ENCODE assay signal across 8 cellular contexts in genomic region chrX:154373340-154374306, GRCh38. TPM values are rescaled to one million over a fixed set of nuclear protein-coding genes. Genes with fewer than 3 reads are reported as not detected.
A peak's percentile ranks its signal among the peaks of the same experiment; 100 is the strongest.
DNase-seq lines count a peak whose midpoint lies in the region; ATAC-seq, FAIRE-seq and TF ChIP-seq lines count a peak whose summit lies in the region.

No MANE protein-coding gene starts in this region.

- no peaks in the 10 kb centered on the region for H4K20me1 ChIP-seq in keratinocyte (ENCODE audit: control insufficient read depth, extremely low read depth, insufficient read depth, low read length)

- no peaks in the 10 kb centered on the region for H3K9me1 ChIP-seq in keratinocyte (ENCODE audit: control insufficient read depth, extremely low read depth, insufficient read depth, low read length)

- TF ChIP-seq CTCF in CD4-positive, alpha-beta T cell (IDR thresholded peaks at IDR 0.05), result peak; percentile 45
- TF ChIP-seq CTCF in bronchial epithelial cell (IDR thresholded peaks at IDR 0.05; ENCODE audit: insufficient read depth, low read length, severe bottlenecking) (peak; percentile 72), keratinocyte (optimal IDR thresholded peaks at IDR 0.05 in 1 of 3, IDR thresholded peaks at IDR 0.05 in 1 of 3, conservative IDR thresholded peaks at IDR 0.05 in 1 of 3; ENCODE audit: extremely low read depth in 1 of 3, insufficient read depth in 2 of 3, low read length in 3 of 3) (peak in 2 of 3 experiments; percentile 56 to 78), spleen (IDR thresholded peaks at IDR 0.05 in 8 of 11, conservative IDR thresholded peaks at IDR 0.05 in 3 of 11) (peak in 10 of 11 experiments; percentile 4 to 67 (median 49))

- H3K9me3 ChIP-seq in CD4-positive, alpha-beta T cell (ENCODE audit: control insufficient read depth, low read length), result no peaks in the 10 kb centered on the region
- H3K9me3 ChIP-seq in HAP-1, result no peaks in the 10 kb centered on the region
- peaks cover 2% of the 10 kb centered on the region for H3K9me3 ChIP-seq in keratinocyte (ENCODE audit: control insufficient read depth, low read depth, low read length)
- H3K9me3 ChIP-seq in spleen, result peaks cover 0 to 2% (median 0%) of the 10 kb centered on the region in 8 donors

- peak overlapping the region; percentile 71 for H3K27ac Mint-ChIP-seq in CD4-positive, alpha-beta T cell

- DNase-seq in CD4-positive, alpha-beta T cell, result peak in 1 of 10 experiments; percentile 25
- DNase-seq in HAP-1 (ENCODE audit: low spot score in 2 of 2), result peak; percentile 95 to 97
- DNase-seq in NCI-H526 treated with DMSO at 0.1 percent for 48 hours (lab: John Stamatoyannopoulos, UW), result peak; percentile 87
- DNase-seq in bronchial epithelial cell (ENCODE audit: low read depth), result peak; percentile 75
- DNase-seq in keratinocyte (ENCODE audit: low read depth, low spot score), result peak; percentile 45
- no peak for DNase-seq in spleen
- DNase-seq in stimulated activated CD4-positive, alpha-beta T cell treated with anti-CD3 and anti-CD28 coated beads, Interleukin-12 subunit alpha, Interleukin-12 subunit beta, amount 100 ng/mL, for 4 hours, result no peak

- dilution Hi-C loops in keratinocyte (cut with MboI; ENCODE audit: extremely low pct_ligation_motif_present, low sequenced_read_pairs), result no loop called here

- POLR2A ChIA-PET in CD4-positive, alpha-beta T cell (lab: Charles Lee), result interaction anchor here (0.6 to 2.1 kb wide), 6 partner anchors 8 to 143 kb away, joined by 3 to 8 read pairs (median 4); partner anchors contain the start of genes RPL10 and SLC10A3

- CTCF ChIA-PET in CD4-positive, alpha-beta T cell (lab: Charles Lee), result interaction anchor here (0.7 to 2.1 kb wide), 4 partner anchors 26 to 161 kb away, joined by 3 to 7 read pairs (median 3); partner anchors contain the start of genes ATP6AP1 and SLC10A3

- H3K27ac ChIP-seq in CD4-positive, alpha-beta T cell (ENCODE audit: low read depth, low read length), result no peak overlapping the region
- H3K27ac ChIP-seq in keratinocyte (ENCODE audit: control insufficient read depth, insufficient read depth, low read length), result peak overlapping the region; percentile 36
- peak overlapping the region in 7 of 8 donors; percentile 49 to 94 (median 67) for H3K27ac ChIP-seq in spleen

- 14 to 53% (median 29%) methylated on average over 21 to 23 of the region's 23 CpGs; no CpG with 5 or more reads in 1 of the 5 donors for WGBS in spleen, 5 donors

- peaks cover 17% of the 10 kb centered on the region for H3K79me2 ChIP-seq in keratinocyte (ENCODE audit: control insufficient read depth, insufficient read depth, low read length)

- peak overlapping the region; percentile 46 for H3K9ac ChIP-seq in keratinocyte (ENCODE audit: control insufficient read depth, extremely low read depth, insufficient read depth, low read length)

- intact Hi-C loops in CD4-positive, alpha-beta T cell (cut with DNase I, micrococcal nuclease), result loop anchor here (2.0 to 10.0 kb wide), 4 partner anchors 46 to 359 kb away; partner anchors contain the start of genes IRAK1 (in 1 of the 2) and MECP2 (in 1 of the 2)
- intact Hi-C loops in spleen (cut with DNase I; ENCODE audit: low total_unique reads), result no loop called here

- H3K36me3 ChIP-seq in HAP-1 (replicated peaks) (peaks cover 21% of the 10 kb centered on the region), bronchial epithelial cell (ENCODE audit: control insufficient read depth, insufficient read depth, low read length) (no peaks in the 10 kb centered on the region), keratinocyte (ENCODE audit: control insufficient read depth in 2 of 2, extremely low read depth in 1 of 2, insufficient read depth in 2 of 2, low read length in 2 of 2) (peaks cover 0 to 2% of the 10 kb centered on the region in 2 experiments), spleen (no peaks in the 10 kb centered on the region)

- in situ Hi-C loops in HAP-1 (cut with MboI; ENCODE audit: low sequenced_read_pairs), result loop anchor here (25.0 kb wide), 1 partner anchor 164 kb away; the partner anchor contains the start of genes G6PD and IKBKG

- H3K4me1 ChIP-seq in HAP-1 (peaks cover 39% of the 10 kb centered on the region), keratinocyte (ENCODE audit: control insufficient read depth, extremely low read depth, insufficient read depth, low read length) (peaks cover 27% of the 10 kb centered on the region), spleen (peaks cover 15 to 69% (median 43%) of the 10 kb centered on the region in 6 donors)

- no peaks in the 10 kb centered on the region for H3K27me3 Mint-ChIP-seq in CD4-positive, alpha-beta T cell

- H3K9me3 Mint-ChIP-seq in CD4-positive, alpha-beta T cell, result no peaks in the 10 kb centered on the region

- peak overlapping the region; percentile 77 for H3K4me2 ChIP-seq in keratinocyte (ENCODE audit: control insufficient read depth, extremely low read depth, insufficient read depth, low read depth, low read length)

- no peak overlapping the region for H2AFZ ChIP-seq in keratinocyte (ENCODE audit: control insufficient read depth, low read length)

- peaks cover 13% of the 10 kb centered on the region for H3K4me1 Mint-ChIP-seq in CD4-positive, alpha-beta T cell (ENCODE audit: low read depth)

- FAIRE-seq in bronchial epithelial cell (lab: Jason Lieb, UNC) (peak; percentile 50), keratinocyte (lab: Jason Lieb, UNC) (no peak)

- no peaks in the 10 kb centered on the region for H3K27me3 ChIP-seq in CD4-positive, alpha-beta T cell (ENCODE audit: control insufficient read depth, insufficient read depth, low read length)
- H3K27me3 ChIP-seq in HAP-1 (ENCODE audit: low read depth) (no peaks in the 10 kb centered on the region), bronchial epithelial cell (ENCODE audit: control insufficient read depth, insufficient read depth, low read length) (no peaks in the 10 kb centered on the region), keratinocyte (ENCODE audit: control insufficient read depth, extremely low read depth, insufficient read depth, low read length) (no peaks in the 10 kb centered on the region), spleen (replicated peaks in 1 of 7) (no peaks in the 10 kb centered on the region)

- no peak for ATAC-seq in CD4-positive, alpha-beta T cell (ENCODE audit: poor library complexity)
- no peak for ATAC-seq in HG03439 (IDR thresholded peaks at IDR 0.05; ENCODE audit: unreplicated experiment)

- peak overlapping the region; percentile 35 for H3K4me3 ChIP-seq in HAP-1
- peak overlapping the region; percentile 46 for H3K4me3 ChIP-seq in bronchial epithelial cell (ENCODE audit: low read depth, low read length)
- H3K4me3 ChIP-seq in keratinocyte (ENCODE audit: control insufficient read depth in 2 of 3, extremely low read depth in 1 of 3, insufficient read depth in 2 of 3, low read depth in 1 of 3, low read length in 3 of 3), result peak overlapping the region; percentile 6 to 56 (median 27)
- peak overlapping the region; percentile 7 to 91 (median 30) for H3K4me3 ChIP-seq in spleen

- H3K36me3 Mint-ChIP-seq in CD4-positive, alpha-beta T cell (ENCODE audit: low read depth), result peaks cover 14% of the 10 kb centered on the region

- no peak for TF ChIP-seq POLR2A in spleen (IDR thresholded peaks at IDR 0.05)

- peak overlapping the region; percentile 83 for H3K4me3 Mint-ChIP-seq in CD4-positive, alpha-beta T cell

RNA-seq across cellular contexts. Expression of gene FLNA, which starts 0.8 kb away (rescaled TPM):
- 1,000 to 10,000 TPM; 1,012 to 1,022 TPM for total RNA-seq in CD4-positive, alpha-beta T cell
- 676 and 858 TPM in 2 replicates for total RNA-seq in bronchial epithelial cell
- 245 to 536 TPM (median 343 TPM) in 3 replicates for polyA plus RNA-seq in keratinocyte
- polyA plus RNA-seq in keratinocyte (2011; ENCODE audit: low read depth), result 485 TPM
- polyA plus RNA-seq in keratinocyte (2011; cell fraction: cytosol; rRNA removed), result 280 and 468 TPM in 2 replicates
- 1,141 and 1,630 TPM in 2 replicates for polyA plus RNA-seq in keratinocyte (2011; cell fraction: nucleus; rRNA removed)
- 394 and 1,275 TPM in 2 replicates for polyA plus RNA-seq in keratinocyte (2012; ENCODE audit: low replicate concordance)
- 1,978 to 4,803 TPM (median 1,982 TPM) in 3 replicates for polyA minus RNA-seq in keratinocyte
- polyA minus RNA-seq in keratinocyte (2011; cell fraction: cytosol; rRNA and poly(A)+ RNA removed), result 2,589 TPM
- polyA minus RNA-seq in keratinocyte (2011; cell fraction: nucleus; rRNA and poly(A)+ RNA removed), result 2,257 and 2,338 TPM in 2 replicates
- total RNA-seq in spleen, result 1,000 to 10,000 TPM in 1 of 7 donors, 100 to 1,000 TPM in 6; 401 to 1,447 (median 668) TPM
- polyA plus RNA-seq in spleen, result 100 to 1,000 TPM; 259 to 548 (median 322) TPM

RNA-seq across cellular contexts. Expression of gene EMD, which starts 5.5 kb away (rescaled TPM):
- total RNA-seq in CD4-positive, alpha-beta T cell, result 100 to 1,000 TPM; 164 to 178 TPM
- total RNA-seq in bronchial epithelial cell (16.1 and 27.3 TPM in 2 replicates), spleen (10 to 100 TPM; 29.8 to 56.3 (median 49.9) TPM)
- polyA plus RNA-seq in keratinocyte (32.7 to 65.5 TPM (median 36.9 TPM) in 3 replicates), spleen (10 to 100 TPM; 77.8 to 83.1 (median 78.9) TPM)
- 79.2 TPM for polyA plus RNA-seq in keratinocyte (2011; ENCODE audit: low read depth)
- 47.2 and 58.9 TPM in 2 replicates for polyA plus RNA-seq in keratinocyte (2011; cell fraction: cytosol; rRNA removed)
- polyA plus RNA-seq in keratinocyte (2011; cell fraction: nucleus; rRNA removed), result 33.4 and 47.2 TPM in 2 replicates
- 56.8 and 66.0 TPM in 2 replicates for polyA plus RNA-seq in keratinocyte (2012; ENCODE audit: low replicate concordance)
- 34.3 to 75.7 TPM (median 42.5 TPM) in 3 replicates for polyA minus RNA-seq in keratinocyte
- 49.1 TPM for polyA minus RNA-seq in keratinocyte (2011; cell fraction: cytosol; rRNA and poly(A)+ RNA removed)
- polyA minus RNA-seq in keratinocyte (2011; cell fraction: nucleus; rRNA and poly(A)+ RNA removed), result 7.7 and 12.9 TPM in 2 replicates

RNA-seq across cellular contexts. Expression of gene RPL10, which starts 24.6 kb away (rescaled TPM):
- total RNA-seq in CD4-positive, alpha-beta T cell, result 1,000 to 10,000 TPM; 5,036 to 5,204 TPM
- total RNA-seq in bronchial epithelial cell, result 2,240 and 6,023 TPM in 2 replicates
- 2,926 to 3,552 TPM (median 3,414 TPM) in 3 replicates for polyA plus RNA-seq in keratinocyte
- 352 TPM for polyA plus RNA-seq in keratinocyte (2011; ENCODE audit: low read depth)
- polyA plus RNA-seq in keratinocyte (2011; cell fraction: cytosol; rRNA removed), result 2,144 and 3,499 TPM in 2 replicates
- 867 and 1,022 TPM in 2 replicates for polyA plus RNA-seq in keratinocyte (2011; cell fraction: nucleus; rRNA removed)
- polyA plus RNA-seq in keratinocyte (2012; ENCODE audit: low replicate concordance), result 3,096 and 4,173 TPM in 2 replicates
- 1,111 to 1,756 TPM (median 1,179 TPM) in 3 replicates for polyA minus RNA-seq in keratinocyte
- polyA minus RNA-seq in keratinocyte (2011; cell fraction: cytosol; rRNA and poly(A)+ RNA removed), result 1,700 TPM
- 302 and 306 TPM in 2 replicates for polyA minus RNA-seq in keratinocyte (2011; cell fraction: nucleus; rRNA and poly(A)+ RNA removed)
- total RNA-seq in spleen, result 1,000 to 10,000 TPM; 2,711 to 4,089 (median 3,238) TPM
- polyA plus RNA-seq in spleen, result 1,000 to 10,000 TPM; 6,919 to 9,324 (median 8,870) TPM

RNA-seq across cellular contexts. Expression of gene DNASE1L1, which starts 35.4 kb away (rescaled TPM):
- total RNA-seq in CD4-positive, alpha-beta T cell, result 10 to 100 TPM; 16.0 to 18.4 TPM
- total RNA-seq in bronchial epithelial cell, result 38.7 and 70.7 TPM in 2 replicates
- 16.7 to 37.6 TPM (median 17.1 TPM) in 3 replicates for polyA plus RNA-seq in keratinocyte
- 3.3 TPM for polyA plus RNA-seq in keratinocyte (2011; ENCODE audit: low read depth)
- polyA plus RNA-seq in keratinocyte (2011; cell fraction: cytosol; rRNA removed), result 17.5 and 29.0 TPM in 2 replicates
- polyA plus RNA-seq in keratinocyte (2011; cell fraction: nucleus; rRNA removed), result 26.2 and 31.3 TPM in 2 replicates
- polyA plus RNA-seq in keratinocyte (2012; ENCODE audit: low replicate concordance), result 16.0 and 24.6 TPM in 2 replicates
- 19.7 to 50.7 TPM (median 32.4 TPM) in 3 replicates for polyA minus RNA-seq in keratinocyte
- 21.1 TPM for polyA minus RNA-seq in keratinocyte (2011; cell fraction: cytosol; rRNA and poly(A)+ RNA removed)
- polyA minus RNA-seq in keratinocyte (2011; cell fraction: nucleus; rRNA and poly(A)+ RNA removed), result 15.4 and 18.8 TPM in 2 replicates
- total RNA-seq in spleen, result 10 to 100 TPM; 25.9 to 54.5 (median 43.5) TPM
- polyA plus RNA-seq in spleen, result 10 to 100 TPM; 18.1 to 26.5 (median 22.5) TPM

RNA-seq across cellular contexts. Expression of gene TAFAZZIN, which starts 37.7 kb away (rescaled TPM):
- total RNA-seq in CD4-positive, alpha-beta T cell, result 10 to 100 TPM; 72.8 to 78.5 TPM
- total RNA-seq in bronchial epithelial cell (20.6 and 22.4 TPM in 2 replicates), spleen (100 to 1,000 TPM in 1 of 7 donors, 10 to 100 TPM in 6; 70.1 to 107 (median 76.3) TPM)
- polyA plus RNA-seq in keratinocyte (16.3 to 20.6 TPM (median 19.9 TPM) in 3 replicates), spleen (100 to 1,000 TPM in 2 of 3 donors, 10 to 100 TPM in 1; 65.7 to 135 (median 115) TPM)
- polyA plus RNA-seq in keratinocyte (2011; ENCODE audit: low read depth), result 15.0 TPM
- polyA plus RNA-seq in keratinocyte (2011; cell fraction: cytosol; rRNA removed), result 8.1 and 12.4 TPM in 2 replicates
- 75.8 and 107 TPM in 2 replicates for polyA plus RNA-seq in keratinocyte (2011; cell fraction: nucleus; rRNA removed)
- 17.7 and 25.9 TPM in 2 replicates for polyA plus RNA-seq in keratinocyte (2012; ENCODE audit: low replicate concordance)
- polyA minus RNA-seq in keratinocyte, result 13.2 to 20.5 TPM (median 19.7 TPM) in 3 replicates
- polyA minus RNA-seq in keratinocyte (2011; cell fraction: cytosol; rRNA and poly(A)+ RNA removed), result 15.3 TPM
- 21.4 and 26.4 TPM in 2 replicates for polyA minus RNA-seq in keratinocyte (2011; cell fraction: nucleus; rRNA and poly(A)+ RNA removed)

Comparison
In these comparisons a context has a peak if more than half of its experiments do, and no peak if none do; other contexts are left out.
1. DNase-seq: peak in HAP-1 (2 of 2), NCI-H526 treated with DMSO at 0.1 percent for 48 hours (single experiment), bronchial epithelial cell (single experiment) and keratinocyte (single experiment); none in spleen (single experiment) and stimulated activated CD4-positive, alpha-beta T cell treated with anti-CD3 and anti-CD28 coated beads, Interleukin-12 subunit alpha, Interleukin-12 subunit beta, amount 100 ng/mL, for 4 hours (single experiment).
2. Peak in every context shown above with its lines, with median percentiles within 50 percentile points of each other: CTCF ChIP-seq and H3K4me3 ChIP-seq.